Comparison of ENCODE assay signal across 9 cellular contexts in genomic region chr6:169326067-169326799, GRCh38.
A peak's percentile ranks its signal among the peaks of the same experiment; 100 is the strongest.
DNase-seq lines count a peak whose midpoint lies in the region; ATAC-seq, FAIRE-seq and TF ChIP-seq lines count a peak whose summit lies in the region.
"Had no signal": no experiment of that assay in that cellular context is flagged by ENCODE, and none has a peak within 500 bp of the region (broad histone marks: within the 10 kb centered on the region; RNA-seq: fewer than 3 reads in every experiment).

No MANE protein-coding gene starts in this region.

- H3K9me3 ChIP-seq in BE2C (no peaks in the 10 kb centered on the region), WERI-Rb-1 (ENCODE audit: severe bottlenecking) (no peaks in the 10 kb centered on the region)

- H3K4me3 ChIP-seq in BE2C (ENCODE audit: low read depth, low read length) (no peak overlapping the region), WERI-Rb-1 (ENCODE audit: low read depth, low read length) (no peak overlapping the region)

- CTCF ChIA-PET in activated CD8-positive, alpha-beta memory T cell treated with anti-CD3 and anti-CD28 coated beads, Interleukin-2, amount 10 ng/mL, durations not matched to agents 7 days and 5 days (lab: Charles Lee) = no interaction called here

- ATAC-seq in HG02798 (IDR thresholded peaks at IDR 0.05; ENCODE audit: poor library complexity, unreplicated experiment) = no peak
- ATAC-seq in GM21723 (IDR thresholded peaks at IDR 0.05; ENCODE audit: unreplicated experiment) = no peak
- ATAC-seq in activated CD8-positive, alpha-beta memory T cell treated with anti-CD3 and anti-CD28 coated beads, Interleukin-2, amount 10 ng/mL, durations not matched to agents 7 days and 5 days = no peak

- no peak overlapping the region for H3K4me3 Mint-ChIP-seq in activated CD8-positive, alpha-beta memory T cell treated with anti-CD3 and anti-CD28 coated beads, Interleukin-2, amount 10 ng/mL, durations not matched to agents 7 days and 5 days
- H3K4me3 Mint-ChIP-seq: activated naive CD8-positive, alpha-beta T cell treated with anti-CD3 and anti-CD28 coated beads, Interleukin-2, amount 10 ng/mL, durations not matched to agents 7 days and 5 days had no signal

- H3K27me3 ChIP-seq in BE2C (no peaks in the 10 kb centered on the region), WERI-Rb-1 (ENCODE audit: insufficient read depth, low read depth, severe bottlenecking) (no peaks in the 10 kb centered on the region)

- H3K36me3 Mint-ChIP-seq in activated CD8-positive, alpha-beta memory T cell treated with anti-CD3 and anti-CD28 coated beads, Interleukin-2, amount 10 ng/mL, durations not matched to agents 7 days and 5 days = no peaks in the 10 kb centered on the region
- H3K36me3 Mint-ChIP-seq: activated naive CD8-positive, alpha-beta T cell treated with anti-CD3 and anti-CD28 coated beads, Interleukin-2, amount 10 ng/mL, durations not matched to agents 7 days and 5 days had no signal

- peaks cover 18% of the 10 kb centered on the region for H3K27me3 Mint-ChIP-seq in activated CD8-positive, alpha-beta memory T cell treated with anti-CD3 and anti-CD28 coated beads, Interleukin-2, amount 10 ng/mL, durations not matched to agents 7 days and 5 days

- no peaks in the 10 kb centered on the region for H3K36me3 ChIP-seq in BE2C
- no peaks in the 10 kb centered on the region for H3K36me3 ChIP-seq in WERI-Rb-1

- no peaks in the 10 kb centered on the region for H3K9me3 Mint-ChIP-seq in activated CD8-positive, alpha-beta memory T cell treated with anti-CD3 and anti-CD28 coated beads, Interleukin-2, amount 10 ng/mL, durations not matched to agents 7 days and 5 days (ENCODE audit: low read depth)
- H3K9me3 Mint-ChIP-seq: activated naive CD8-positive, alpha-beta T cell treated with anti-CD3 and anti-CD28 coated beads, Interleukin-2, amount 10 ng/mL, durations not matched to agents 7 days and 5 days had no signal

- peak; percentile 61 for DNase-seq in BE2C
- DNase-seq in HTR-8/SVneo (ENCODE audit: insufficient read length, low spot score) = peak; percentile 59
- DNase-seq in WERI-Rb-1 = peak; percentile 43
- DNase-seq in iPS-NIHi7 (ENCODE audit: extremely low spot score) = peak; percentile 72
- DNase-seq in activated gamma-delta T cell (lab: John Stamatoyannopoulos, UW) = no peak
- no peak for DNase-seq in activated CD8-positive, alpha-beta memory T cell treated with anti-CD3 and anti-CD28 coated beads, Interleukin-2, amount 10 ng/mL, durations not matched to agents 7 days and 5 days
- DNase-seq: activated naive CD8-positive, alpha-beta T cell treated with anti-CD3 and anti-CD28 coated beads, Interleukin-2, amount 10 ng/mL, durations not matched to agents 7 days and 5 days had no signal

- TF ChIP-seq CTCF in BE2C (IDR thresholded peaks at IDR 0.05; ENCODE audit: low read depth, low read length) = peak; percentile 44
- peak; percentile 55 for TF ChIP-seq CTCF in WERI-Rb-1 (IDR thresholded peaks at IDR 0.05; ENCODE audit: low read depth, low read length)

- no peak for FAIRE-seq in HTR-8/SVneo (lab: Jason Lieb, UNC)

- H3K4me1 ChIP-seq in BE2C = no peaks in the 10 kb centered on the region

- no peak overlapping the region for H3K27ac ChIP-seq in WERI-Rb-1

- H3K27ac Mint-ChIP-seq in activated CD8-positive, alpha-beta memory T cell treated with anti-CD3 and anti-CD28 coated beads, Interleukin-2, amount 10 ng/mL, durations not matched to agents 7 days and 5 days = no peak overlapping the region
- H3K27ac Mint-ChIP-seq: activated naive CD8-positive, alpha-beta T cell treated with anti-CD3 and anti-CD28 coated beads, Interleukin-2, amount 10 ng/mL, durations not matched to agents 7 days and 5 days had no signal

- H3K4me1 Mint-ChIP-seq in activated CD8-positive, alpha-beta memory T cell treated with anti-CD3 and anti-CD28 coated beads, Interleukin-2, amount 10 ng/mL, durations not matched to agents 7 days and 5 days = no peaks in the 10 kb centered on the region
- H3K4me1 Mint-ChIP-seq: activated naive CD8-positive, alpha-beta T cell treated with anti-CD3 and anti-CD28 coated beads, Interleukin-2, amount 10 ng/mL, durations not matched to agents 7 days and 5 days had no signal

Comparison
In these comparisons a context has a peak if more than half of its experiments do, and no peak if none do; other contexts are left out.
1. DNase-seq: peak in BE2C (single experiment), HTR-8/SVneo (single experiment), WERI-Rb-1 (single experiment) and iPS-NIHi7 (single experiment); none in activated gamma-delta T cell (single experiment) and activated CD8-positive, alpha-beta memory T cell treated with anti-CD3 and anti-CD28 coated beads, Interleukin-2, amount 10 ng/mL, durations not matched to agents 7 days and 5 days (single experiment).